Comparison of ENCODE assay signal across 22 cellular contexts in the genomic region with DNA sequence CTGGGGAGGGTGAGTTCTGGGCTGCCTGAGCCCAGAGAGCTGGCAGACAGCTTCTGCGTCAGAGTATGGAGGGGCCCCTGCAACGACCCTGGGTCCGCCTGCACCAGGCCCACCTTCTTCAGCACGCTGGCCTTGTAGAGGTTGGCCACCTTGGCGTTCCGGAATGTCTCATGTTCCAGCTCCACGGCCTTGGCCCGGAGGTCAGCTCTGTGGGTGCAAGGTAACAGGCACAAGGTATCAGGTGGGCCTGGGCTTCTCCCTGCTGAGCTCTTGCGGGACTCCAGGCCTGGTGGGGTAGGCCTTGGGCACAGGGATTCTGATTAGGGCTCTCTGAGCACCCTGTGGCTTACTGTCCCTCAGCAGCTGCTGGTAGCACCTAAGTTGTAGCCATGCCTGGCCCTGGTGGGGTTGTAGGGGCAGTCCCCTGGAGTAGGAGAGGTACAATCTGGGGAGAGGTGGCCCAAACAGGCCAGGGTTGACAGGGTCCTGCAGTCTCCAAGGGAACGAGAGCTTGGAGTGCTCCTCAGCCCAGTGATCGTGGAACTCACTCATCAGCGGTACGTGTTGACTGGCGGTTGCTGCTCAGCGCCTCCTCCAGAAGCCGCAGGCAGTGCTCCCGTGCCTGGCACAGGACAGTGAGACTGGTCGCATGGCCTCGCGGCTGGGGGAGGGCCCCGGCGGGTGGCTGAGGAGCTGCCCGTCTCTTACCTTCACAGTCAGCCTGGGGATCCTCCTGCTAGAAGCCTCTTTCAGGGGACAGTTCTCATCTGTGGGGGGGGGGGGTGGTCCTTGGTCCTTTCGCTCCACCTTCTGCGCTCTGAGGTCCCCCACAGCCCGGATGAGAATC. TPM values are rescaled to one million over a fixed set of nuclear protein-coding genes. Genes with fewer than 3 reads are reported as not detected.
DNase-seq lines count a peak whose midpoint lies in the region; ATAC-seq, FAIRE-seq and TF ChIP-seq lines count a peak whose summit lies in the region.
"Had no signal": no experiment of that assay in that cellular context is flagged by ENCODE, and none has a peak within 500 bp of the region (broad histone marks: within the 10 kb centered on the region; RNA-seq: fewer than 3 reads in every experiment).

No MANE protein-coding gene starts in this region.

- H3K9me1 ChIP-seq in IMR-90 (ENCODE audit: insufficient read depth, low read length), result no peaks in the 10 kb centered on the region

- no peak overlapping the region for H2AK5ac ChIP-seq in IMR-90 (ENCODE audit: low read depth, low read length)

- peaks cover 0 to 3% of the 10 kb centered on the region in 2 experiments; a peak in 1 of 4 replicates for H3K79me1 ChIP-seq in IMR-90 (ENCODE audit: low read depth in 1 of 2, low read length in 2 of 2)

- H3K4me3 ChIP-seq in IMR-90 (ENCODE audit: insufficient read depth, low read depth, low read length), result no peak overlapping the region
- no peak overlapping the region for H3K4me3 ChIP-seq in HepG2 (replicated peaks in 1 of 3; ENCODE audit: insufficient read depth in 1 of 3, low read depth in 2 of 3, low read length in 3 of 3)
- H3K4me3 ChIP-seq: A549, HAP-1 had no signal

- no peak for TF ChIP-seq POLR2A in IMR-90 (IDR thresholded peaks at IDR 0.05; ENCODE audit: low read depth, low read length)
- TF ChIP-seq POLR2A in HepG2 (IDR thresholded peaks at IDR 0.05; ENCODE audit: insufficient read depth in 1 of 2, low read depth in 2 of 2, low read length in 2 of 2), result no peak

- TF ChIP-seq EP300 in HepG2 (IDR thresholded peaks at IDR 0.05; ENCODE audit: low read depth in 2 of 2, low read length in 2 of 2) (no peak), HepG2 (CRISPR knock-in tag; IDR thresholded peaks at IDR 0.05; ENCODE audit: borderline replicate concordance) (no peak)

- H3K9ac ChIP-seq in IMR-90 (ENCODE audit: low read depth, low read length), result no peak overlapping the region
- no peak overlapping the region for H3K9ac ChIP-seq in HepG2 (ENCODE audit: insufficient read depth, low read depth, low read length)
- H3K9ac ChIP-seq: KMS-11 had no signal

- no peak overlapping the region for H4K5ac ChIP-seq in IMR-90 (ENCODE audit: low read depth, low read length)

- H4K8ac ChIP-seq in IMR-90 (ENCODE audit: low read depth in 2 of 2, low read length in 2 of 2), result no peak overlapping the region

- H3K36me3 Mint-ChIP-seq in stimulated activated naive B cell treated with anti-CD40 and anti-IgM and Interleukin-4, amounts not matched to agents 10 μg/mL and 1 μg/mL and 100 μg/mL, for 72 hours, result peaks cover 16 to 27% of the 10 kb centered on the region in 2 donors
- H3K36me3 Mint-ChIP-seq in activated T-helper 2 cell treated with anti-CD3 and anti-CD28 coated beads, Interferon-gamma antibody, Interleukin-2, Interleukin-4, amounts not matched to agents 10 μg/mL and 5 μg/mL and 100 μg/mL, durations not matched to agents 14 hours and 24 hours and 36 hours (ENCODE audit: low read depth), result no peaks in the 10 kb centered on the region

- no peak overlapping the region for H2BK120ac ChIP-seq in IMR-90 (ENCODE audit: low read depth, low read length)

- H3K4me3 Mint-ChIP-seq in stimulated activated naive B cell treated with anti-CD40 and anti-IgM and Interleukin-4, amounts not matched to agents 10 μg/mL and 1 μg/mL and 100 μg/mL, for 72 hours, result no peak overlapping the region
- no peak overlapping the region for H3K4me3 Mint-ChIP-seq in activated T-helper 2 cell treated with anti-CD3 and anti-CD28 coated beads, Interferon-gamma antibody, Interleukin-2, Interleukin-4, amounts not matched to agents 10 μg/mL and 5 μg/mL and 100 μg/mL, durations not matched to agents 14 hours and 24 hours and 36 hours (ENCODE audit: low read depth)
- H3K4me3 Mint-ChIP-seq: CD8-positive, alpha-beta T cell had no signal

- no peaks in the 10 kb centered on the region for H3K79me2 ChIP-seq in HepG2 (ENCODE audit: insufficient read depth, low read length)

- no peak overlapping the region for H2BK15ac ChIP-seq in IMR-90 (ENCODE audit: low read depth, low read length)

- H3K9me3 Mint-ChIP-seq in stimulated activated naive B cell treated with anti-CD40 and anti-IgM and Interleukin-4, amounts not matched to agents 10 μg/mL and 1 μg/mL and 100 μg/mL, for 72 hours, result no peaks in the 10 kb centered on the region
- H3K9me3 Mint-ChIP-seq in activated T-helper 2 cell treated with anti-CD3 and anti-CD28 coated beads, Interferon-gamma antibody, Interleukin-2, Interleukin-4, amounts not matched to agents 10 μg/mL and 5 μg/mL and 100 μg/mL, durations not matched to agents 14 hours and 24 hours and 36 hours, result no peaks in the 10 kb centered on the region
- H3K9me3 Mint-ChIP-seq: CD8-positive, alpha-beta T cell had no signal

- H4K91ac ChIP-seq in IMR-90 (ENCODE audit: insufficient read depth, low read depth, low read length), result no peak overlapping the region

- no peak for TF ChIP-seq CTCF in IMR-90 (conservative IDR thresholded peaks at IDR 0.05; ENCODE audit: low read depth, low read length)
- no peak for TF ChIP-seq CTCF in HepG2 (CRISPR knock-in tag; IDR thresholded peaks at IDR 0.05)

- H3K27ac ChIP-seq in IMR-90 (ENCODE audit: insufficient read depth, low read length) (no peak overlapping the region), HepG2 (ENCODE audit: extremely low read length, insufficient read depth, low read length) (no peak overlapping the region)
- H3K27ac ChIP-seq: A549, C4-2B, KMS-11 had no signal

- FAIRE-seq in HepG2 (lab: Jason Lieb, UNC), result no peak
- FAIRE-seq: A549, G401.6 had no signal

- CTCF ChIA-PET in IMR-90 (lab: Yijun Ruan, JAX) (no interaction called here), HepG2 (lab: Yijun Ruan, JAX; ENCODE audit: low intra/inter-chr PET ratio, low total read pairs) (interaction anchor here (5.1 kb wide), 1 partner anchor 118 kb away, joined by 102 read pairs; no protein-coding TSS in a partner anchor)

- no peak overlapping the region for H3K23ac ChIP-seq in IMR-90 (ENCODE audit: low read depth, low read length)

- H3K27me3 Mint-ChIP-seq in stimulated activated naive B cell treated with anti-CD40 and anti-IgM and Interleukin-4, amounts not matched to agents 10 μg/mL and 1 μg/mL and 100 μg/mL, for 72 hours, result no peaks in the 10 kb centered on the region
- H3K27me3 Mint-ChIP-seq in activated T-helper 2 cell treated with anti-CD3 and anti-CD28 coated beads, Interferon-gamma antibody, Interleukin-2, Interleukin-4, amounts not matched to agents 10 μg/mL and 5 μg/mL and 100 μg/mL, durations not matched to agents 14 hours and 24 hours and 36 hours (ENCODE audit: low read depth), result no peaks in the 10 kb centered on the region

- no peak overlapping the region for H3K14ac ChIP-seq in IMR-90 (replicated peaks; ENCODE audit: low read depth, low read length)

- TF ChIP-seq RAD21 in IMR-90 (IDR thresholded peaks at IDR 0.05; ENCODE audit: low read length) (no peak), HepG2 (CRISPR knock-in tag; IDR thresholded peaks at IDR 0.05) (no peak)

- intact Hi-C loops in IMR-90 (cut with micrococcal nuclease), result loop anchor here (1.0 to 5.0 kb wide), 2 partner anchors 41 to 113 kb away; partner anchors contain the start of genes CASKIN2 and TSEN54
- intact Hi-C loops in HepG2 (cut with micrococcal nuclease; ENCODE audit: unreplicated experiment), result no loop called here
- intact Hi-C loops in activated T-helper 2 cell treated with anti-CD3 and anti-CD28 coated beads, Interferon-gamma antibody, Interleukin-2, Interleukin-4, amounts not matched to agents 10 μg/mL and 5 μg/mL and 100 μg/mL, durations not matched to agents 14 hours and 24 hours and 36 hours (cut with micrococcal nuclease), result no loop called here

- no peak overlapping the region for H2BK5ac ChIP-seq in IMR-90 (ENCODE audit: low read depth, low read length, poor library complexity, severe bottlenecking)

- peaks cover 11 to 34% of the 10 kb centered on the region in 2 donors for H3K4me1 Mint-ChIP-seq in stimulated activated naive B cell treated with anti-CD40 and anti-IgM and Interleukin-4, amounts not matched to agents 10 μg/mL and 1 μg/mL and 100 μg/mL, for 72 hours
- peaks cover 2% of the 10 kb centered on the region for H3K4me1 Mint-ChIP-seq in activated T-helper 2 cell treated with anti-CD3 and anti-CD28 coated beads, Interferon-gamma antibody, Interleukin-2, Interleukin-4, amounts not matched to agents 10 μg/mL and 5 μg/mL and 100 μg/mL, durations not matched to agents 14 hours and 24 hours and 36 hours (ENCODE audit: low read depth)

- H4K20me1 ChIP-seq in IMR-90 (ENCODE audit: insufficient read depth, low read length) (peaks cover 9% of the 10 kb centered on the region), HepG2 (ENCODE audit: insufficient read depth, low read length) (peaks cover 4% of the 10 kb centered on the region; the same call in 1 of the 2 replicates)

- no peak overlapping the region for H2BK20ac ChIP-seq in IMR-90 (ENCODE audit: low read depth, low read length)

- H3K4ac ChIP-seq in IMR-90 (ENCODE audit: low read depth, low read length), result no peak overlapping the region

- no peak overlapping the region for H2AFZ ChIP-seq in IMR-90 (replicated peaks; ENCODE audit: low read length, poor library complexity)
- H2AFZ ChIP-seq in HepG2 (ENCODE audit: low read length), result no peak overlapping the region

- no peak for DNase-seq in IMR-90
- no peak for DNase-seq in HepG2 (ENCODE audit: low spot score)
- DNase-seq in stimulated activated naive B cell treated with anti-CD40 and anti-IgM and Interleukin-4, amounts not matched to agents 10 μg/mL and 1 μg/mL and 100 μg/mL, for 72 hours, result no peak
- DNase-seq in activated T-helper 2 cell treated with anti-CD3 and anti-CD28 coated beads, Interferon-gamma antibody, Interleukin-2, Interleukin-4, amounts not matched to agents 10 μg/mL and 5 μg/mL and 100 μg/mL, durations not matched to agents 14 hours and 24 hours and 36 hours (ENCODE audit: low spot score), result no peak
- DNase-seq in GM19238 (ENCODE audit: insufficient read length, low spot score), result no peak
- DNase-seq: Caco-2; CD8-positive, alpha-beta T cell; GOT3; MM.1S; NCI-H1048; NCI-H1417; NCI-H1694 treated with DMSO at 0.1 percent for 48 hours; NCI-H2081; NCI-H2227 treated with DMSO at 0.1 percent for 48 hours; NCI-H69; RPMI8226; SHP77 had no signal

- H3K9me3 ChIP-seq in IMR-90 (ENCODE audit: control insufficient read depth, insufficient read depth, low read length) (no peaks in the 10 kb centered on the region), HepG2 (ENCODE audit: low read length) (no peaks in the 10 kb centered on the region)
- H3K9me3 ChIP-seq: A549, Caco-2, HAP-1 had no signal

- dilution Hi-C loops in IMR-90 (cut with HindIII; ENCODE audit: low sequenced_read_pairs, unreplicated experiment), result no loop called here

- BruUV-seq in IMR-90 (replicated peaks; lab: Mats Ljungman, UMichigan), result no TSS peak
- no TSS peak for BruUV-seq in HepG2 (replicated peaks; lab: Mats Ljungman, UMichigan)

- H3K36me3 ChIP-seq in IMR-90 (ENCODE audit: control insufficient read depth, insufficient read depth, low read length) (peaks cover 8% of the 10 kb centered on the region; the same call in 1 of the 2 replicates), HepG2 (replicated peaks in 1 of 2; ENCODE audit: control insufficient read depth in 1 of 2, insufficient read depth in 2 of 2, low read length in 2 of 2) (peaks cover 19 to 24% of the 10 kb centered on the region in 2 experiments; a peak in 4 of 5 replicates)

- H3K18ac ChIP-seq in IMR-90 (ENCODE audit: low read depth, low read length), result no peak overlapping the region

- H3K4me1 ChIP-seq in IMR-90 (ENCODE audit: control insufficient read depth, insufficient read depth, low read length) (peaks cover 15% of the 10 kb centered on the region), HepG2 (ENCODE audit: insufficient read depth, low read length) (peaks cover 19% of the 10 kb centered on the region)

- H3K4me2 ChIP-seq in IMR-90 (ENCODE audit: low read depth, low read length), result no peak overlapping the region
- no peak overlapping the region for H3K4me2 ChIP-seq in HepG2 (ENCODE audit: low read depth, low read length)
- H3K4me2 ChIP-seq: A549, KMS-11 had no signal

- peak overlapping the region; percentile 16 for H2AK9ac ChIP-seq in IMR-90 (replicated peaks; ENCODE audit: low read depth, low read length, poor library complexity)

- no peak overlapping the region for H3K56ac ChIP-seq in IMR-90 (ENCODE audit: extremely low read depth, insufficient read depth, low read length)

- ATAC-seq in IMR-90 (ENCODE audit: low read depth) (no peak), HepG2 (no peak)
- no peak for ATAC-seq in stimulated activated naive B cell treated with anti-CD40 and anti-IgM and Interleukin-4, amounts not matched to agents 10 μg/mL and 1 μg/mL and 100 μg/mL, for 72 hours (replicated peaks)
- ATAC-seq: A549; CD8-positive, alpha-beta T cell had no signal

- H3K27me3 ChIP-seq in IMR-90 (ENCODE audit: control insufficient read depth, insufficient read depth, low read length) (no peaks in the 10 kb centered on the region), HepG2 (ENCODE audit: control insufficient read depth in 1 of 2, insufficient read depth in 2 of 2, low read length in 2 of 2) (no peaks in the 10 kb centered on the region)

- POLR2A ChIA-PET in IMR-90 (lab: Charles Lee; ENCODE audit: unreplicated experiment), result no interaction called here
- POLR2A ChIA-PET in HepG2 (lab: Yijun Ruan, JAX), result interaction anchor here (0.6 to 0.9 kb wide), 3 partner anchors 13 to 114 kb away, joined by 3 to 4 read pairs (median 4); partner anchors contain the start of gene TSEN54

- peak overlapping the region; percentile 38 for H3K27ac Mint-ChIP-seq in stimulated activated naive B cell treated with anti-CD40 and anti-IgM and Interleukin-4, amounts not matched to agents 10 μg/mL and 1 μg/mL and 100 μg/mL, for 72 hours
- H3K27ac Mint-ChIP-seq in activated T-helper 2 cell treated with anti-CD3 and anti-CD28 coated beads, Interferon-gamma antibody, Interleukin-2, Interleukin-4, amounts not matched to agents 10 μg/mL and 5 μg/mL and 100 μg/mL, durations not matched to agents 14 hours and 24 hours and 36 hours, result no peak overlapping the region
- H3K27ac Mint-ChIP-seq: CD8-positive, alpha-beta T cell had no signal

- 94% methylated on average over 8 of the region's 26 CpGs; no CpG with 5 or more reads in 1 of the 2 experiments for WGBS in IMR-90 (ENCODE audit: extremely low coverage in 2 of 2, insufficient read length in 1 of 2), 2 experiments
- 99% methylated on average over 8 of the region's 26 CpGs for WGBS in HepG2 (ENCODE audit: low lambda C conversion rate)

- in situ Hi-C loops in IMR-90 (cut with MboI; ENCODE audit: low sequenced_read_pairs) (loop anchor here (5.0 kb wide), 1 partner anchor 117 kb away; no protein-coding TSS in a partner anchor), HepG2 (cut with HindIII; ENCODE audit: extremely low pct_ligation_motif_present, low pct_unique_long_range_greater_than_20kb) (no loop called here)

RNA-seq across cellular contexts. Expression of gene SMIM5, which starts 2.9 kb away (rescaled TPM):
- total RNA-seq in IMR-90 (2012; rRNA removed) (not detected in 2 replicates), HepG2 (2016; rRNA removed; fragmentation: Illumina TruSeq; extraction: Trizol) (not detected in 2 replicates)
- polyA plus RNA-seq in IMR-90 (2012; rRNA removed) (0.14 TPM in 1 of 2 replicates, not detected in the other), HepG2 (2011; rRNA removed) (0.05 TPM in 1 of 2 replicates, not detected in the other)
- polyA plus RNA-seq in IMR-90 (2012; cell fraction: cytosol; rRNA removed), result 0.08 and 0.15 TPM in 2 replicates
- polyA plus RNA-seq in IMR-90 (2012; cell fraction: nucleus; rRNA removed; ENCODE audit: low replicate concordance), result 0.15 TPM in 1 of 2 replicates, not detected in the other
- total RNA-seq in HepG2 (2016; cell fraction: cytosol; rRNA removed; fragmentation: Illumina TruSeq; extraction: Trizol; ENCODE audit: low read depth), result not detected in 2 replicates
- 0.09 TPM in 1 of 2 replicates, not detected in the other for total RNA-seq in HepG2 (2016; cell fraction: insoluble cytoplasmic fraction; rRNA removed; fragmentation: Illumina TruSeq; extraction: Trizol)
- not detected in 2 replicates for total RNA-seq in HepG2 (2016; cell fraction: membrane; rRNA removed; fragmentation: Illumina TruSeq; extraction: Trizol)
- not detected in 2 replicates for total RNA-seq in HepG2 (2016; cell fraction: nucleus; rRNA removed; fragmentation: Illumina TruSeq; extraction: Trizol)
- 0.05 TPM in 1 of 2 replicates, not detected in the other for polyA plus RNA-seq in HepG2 (2011; cell fraction: cytosol; rRNA removed)
- polyA plus RNA-seq in HepG2 (2011; cell fraction: nucleus; rRNA removed), result 0.35 and 0.80 TPM in 2 replicates
- polyA plus RNA-seq in HepG2 (2012), result 0.20 and 0.48 TPM in 2 replicates
- polyA plus RNA-seq in HepG2 (2016; cell fraction: cytosol; fragmentation: Illumina TruSeq; extraction: Trizol; ENCODE audit: low read depth), result not detected in 2 replicates
- 0.14 TPM in 1 of 2 replicates, not detected in the other for polyA plus RNA-seq in HepG2 (2016; cell fraction: insoluble cytoplasmic fraction; fragmentation: Illumina TruSeq; extraction: Trizol; ENCODE audit: low read depth)
- polyA plus RNA-seq in HepG2 (2016; cell fraction: membrane; fragmentation: Illumina TruSeq; extraction: Trizol; ENCODE audit: low read depth), result not detected in 2 replicates
- not detected in 2 replicates for polyA plus RNA-seq in HepG2 (2016; cell fraction: nucleus; fragmentation: Illumina TruSeq; extraction: Trizol; ENCODE audit: insufficient read depth, low read depth)
- polyA minus RNA-seq in HepG2 (2011; rRNA and poly(A)+ RNA removed; ENCODE audit: low replicate concordance), result not detected in 2 replicates
- polyA minus RNA-seq in HepG2 (2011; cell fraction: cytosol; rRNA and poly(A)+ RNA removed), result not detected in 2 replicates
- 0.26 TPM in 1 of 2 replicates, not detected in the other for polyA minus RNA-seq in HepG2 (2011; cell fraction: nucleus; rRNA and poly(A)+ RNA removed)
- total RNA-seq in activated T-helper 2 cell treated with anti-CD3 and anti-CD28 coated beads, Interferon-gamma antibody, Interleukin-2, Interleukin-4, amounts not matched to agents 10 μg/mL and 5 μg/mL and 100 μg/mL, durations not matched to agents 14 hours and 24 hours and 36 hours, result 0.09 and 0.16 TPM in 2 replicates

RNA-seq across cellular contexts. Expression of gene RECQL5, which starts 36.7 kb away (rescaled TPM):
- total RNA-seq in IMR-90 (2012; rRNA removed), result 7.3 and 8.6 TPM in 2 replicates
- polyA plus RNA-seq in IMR-90 (2012; rRNA removed), result 17.4 and 23.7 TPM in 2 replicates
- 6.6 and 9.2 TPM in 2 replicates for polyA plus RNA-seq in IMR-90 (2012; cell fraction: cytosol; rRNA removed)
- 100 and 134 TPM in 2 replicates for polyA plus RNA-seq in IMR-90 (2012; cell fraction: nucleus; rRNA removed; ENCODE audit: low replicate concordance)
- 17.8 and 32.0 TPM in 2 replicates for total RNA-seq in HepG2 (2016; rRNA removed; fragmentation: Illumina TruSeq; extraction: Trizol)
- total RNA-seq in HepG2 (2016; cell fraction: cytosol; rRNA removed; fragmentation: Illumina TruSeq; extraction: Trizol; ENCODE audit: low read depth), result 38.8 and 39.2 TPM in 2 replicates
- 17.8 and 31.1 TPM in 2 replicates for total RNA-seq in HepG2 (2016; cell fraction: insoluble cytoplasmic fraction; rRNA removed; fragmentation: Illumina TruSeq; extraction: Trizol)
- total RNA-seq in HepG2 (2016; cell fraction: membrane; rRNA removed; fragmentation: Illumina TruSeq; extraction: Trizol), result 9.2 and 11.3 TPM in 2 replicates
- 41.9 and 45.5 TPM in 2 replicates for total RNA-seq in HepG2 (2016; cell fraction: nucleus; rRNA removed; fragmentation: Illumina TruSeq; extraction: Trizol)
- 27.7 and 33.4 TPM in 2 replicates for polyA plus RNA-seq in HepG2 (2011; rRNA removed)
- 8.7 and 11.9 TPM in 2 replicates for polyA plus RNA-seq in HepG2 (2011; cell fraction: cytosol; rRNA removed)
- polyA plus RNA-seq in HepG2 (2011; cell fraction: nucleus; rRNA removed), result 256 and 300 TPM in 2 replicates
- 38.2 and 41.9 TPM in 2 replicates for polyA plus RNA-seq in HepG2 (2012)
- 1.7 and 1.9 TPM in 2 replicates for polyA plus RNA-seq in HepG2 (2016; cell fraction: cytosol; fragmentation: Illumina TruSeq; extraction: Trizol; ENCODE audit: low read depth)
- polyA plus RNA-seq in HepG2 (2016; cell fraction: insoluble cytoplasmic fraction; fragmentation: Illumina TruSeq; extraction: Trizol; ENCODE audit: low read depth), result 12.2 and 17.3 TPM in 2 replicates
- polyA plus RNA-seq in HepG2 (2016; cell fraction: membrane; fragmentation: Illumina TruSeq; extraction: Trizol; ENCODE audit: low read depth), result 3.6 and 4.1 TPM in 2 replicates
- 112 and 116 TPM in 2 replicates for polyA plus RNA-seq in HepG2 (2016; cell fraction: nucleus; fragmentation: Illumina TruSeq; extraction: Trizol; ENCODE audit: insufficient read depth, low read depth)
- 51.0 and 71.9 TPM in 2 replicates for polyA minus RNA-seq in HepG2 (2011; rRNA and poly(A)+ RNA removed; ENCODE audit: low replicate concordance)
- 15.1 and 15.3 TPM in 2 replicates for polyA minus RNA-seq in HepG2 (2011; cell fraction: cytosol; rRNA and poly(A)+ RNA removed)
- 69.1 and 72.6 TPM in 2 replicates for polyA minus RNA-seq in HepG2 (2011; cell fraction: nucleus; rRNA and poly(A)+ RNA removed)
- total RNA-seq in activated T-helper 2 cell treated with anti-CD3 and anti-CD28 coated beads, Interferon-gamma antibody, Interleukin-2, Interleukin-4, amounts not matched to agents 10 μg/mL and 5 μg/mL and 100 μg/mL, durations not matched to agents 14 hours and 24 hours and 36 hours, result 30.8 and 33.3 TPM in 2 replicates

RNA-seq across cellular contexts. Expression of gene SAP30BP, which starts 36.8 kb away (rescaled TPM):
- total RNA-seq in IMR-90 (2012; rRNA removed) (70.4 and 82.5 TPM in 2 replicates), HepG2 (2016; rRNA removed; fragmentation: Illumina TruSeq; extraction: Trizol) (99.4 and 109 TPM in 2 replicates)
- polyA plus RNA-seq in IMR-90 (2012; rRNA removed) (134 and 139 TPM in 2 replicates), HepG2 (2011; rRNA removed) (67.7 and 80.1 TPM in 2 replicates)
- polyA plus RNA-seq in IMR-90 (2012; cell fraction: cytosol; rRNA removed), result 55.1 and 61.0 TPM in 2 replicates
- polyA plus RNA-seq in IMR-90 (2012; cell fraction: nucleus; rRNA removed; ENCODE audit: low replicate concordance), result 237 and 250 TPM in 2 replicates
- 35.7 and 41.2 TPM in 2 replicates for total RNA-seq in HepG2 (2016; cell fraction: cytosol; rRNA removed; fragmentation: Illumina TruSeq; extraction: Trizol; ENCODE audit: low read depth)
- total RNA-seq in HepG2 (2016; cell fraction: insoluble cytoplasmic fraction; rRNA removed; fragmentation: Illumina TruSeq; extraction: Trizol), result 105 and 112 TPM in 2 replicates
- 35.1 and 45.2 TPM in 2 replicates for total RNA-seq in HepG2 (2016; cell fraction: membrane; rRNA removed; fragmentation: Illumina TruSeq; extraction: Trizol)
- 76.4 and 82.2 TPM in 2 replicates for total RNA-seq in HepG2 (2016; cell fraction: nucleus; rRNA removed; fragmentation: Illumina TruSeq; extraction: Trizol)
- 59.4 and 67.4 TPM in 2 replicates for polyA plus RNA-seq in HepG2 (2011; cell fraction: cytosol; rRNA removed)
- 191 and 218 TPM in 2 replicates for polyA plus RNA-seq in HepG2 (2011; cell fraction: nucleus; rRNA removed)
- polyA plus RNA-seq in HepG2 (2012), result 57.3 and 65.0 TPM in 2 replicates
- 20.2 and 20.5 TPM in 2 replicates for polyA plus RNA-seq in HepG2 (2016; cell fraction: cytosol; fragmentation: Illumina TruSeq; extraction: Trizol; ENCODE audit: low read depth)
- 110 and 119 TPM in 2 replicates for polyA plus RNA-seq in HepG2 (2016; cell fraction: insoluble cytoplasmic fraction; fragmentation: Illumina TruSeq; extraction: Trizol; ENCODE audit: low read depth)
- polyA plus RNA-seq in HepG2 (2016; cell fraction: membrane; fragmentation: Illumina TruSeq; extraction: Trizol; ENCODE audit: low read depth), result 27.8 and 32.7 TPM in 2 replicates
- polyA plus RNA-seq in HepG2 (2016; cell fraction: nucleus; fragmentation: Illumina TruSeq; extraction: Trizol; ENCODE audit: insufficient read depth, low read depth), result 131 and 143 TPM in 2 replicates
- polyA minus RNA-seq in HepG2 (2011; rRNA and poly(A)+ RNA removed; ENCODE audit: low replicate concordance), result 42.3 and 45.2 TPM in 2 replicates
- 17.6 and 28.8 TPM in 2 replicates for polyA minus RNA-seq in HepG2 (2011; cell fraction: cytosol; rRNA and poly(A)+ RNA removed)
- 90.4 and 101 TPM in 2 replicates for polyA minus RNA-seq in HepG2 (2011; cell fraction: nucleus; rRNA and poly(A)+ RNA removed)
- total RNA-seq in activated T-helper 2 cell treated with anti-CD3 and anti-CD28 coated beads, Interferon-gamma antibody, Interleukin-2, Interleukin-4, amounts not matched to agents 10 μg/mL and 5 μg/mL and 100 μg/mL, durations not matched to agents 14 hours and 24 hours and 36 hours, result 97.6 and 101 TPM in 2 replicates

RNA-seq across cellular contexts. Expression of gene MYO15B, which starts 42.7 kb away (rescaled TPM):
- total RNA-seq in IMR-90 (2012; rRNA removed) (0.18 TPM in 1 of 2 replicates, not detected in the other), HepG2 (2016; rRNA removed; fragmentation: Illumina TruSeq; extraction: Trizol) (1.9 and 2.8 TPM in 2 replicates)
- polyA plus RNA-seq in IMR-90 (2012; rRNA removed) (0.43 and 0.65 TPM in 2 replicates), HepG2 (2011; rRNA removed) (8.1 and 11.2 TPM in 2 replicates)
- polyA plus RNA-seq in IMR-90 (2012; cell fraction: cytosol; rRNA removed), result 0.06 and 0.22 TPM in 2 replicates
- 6.8 and 8.7 TPM in 2 replicates for polyA plus RNA-seq in IMR-90 (2012; cell fraction: nucleus; rRNA removed; ENCODE audit: low replicate concordance)
- total RNA-seq in HepG2 (2016; cell fraction: cytosol; rRNA removed; fragmentation: Illumina TruSeq; extraction: Trizol; ENCODE audit: low read depth), result 0.61 and 0.79 TPM in 2 replicates
- 1.1 and 2.7 TPM in 2 replicates for total RNA-seq in HepG2 (2016; cell fraction: insoluble cytoplasmic fraction; rRNA removed; fragmentation: Illumina TruSeq; extraction: Trizol)
- total RNA-seq in HepG2 (2016; cell fraction: membrane; rRNA removed; fragmentation: Illumina TruSeq; extraction: Trizol), result 0.83 and 1.2 TPM in 2 replicates
- total RNA-seq in HepG2 (2016; cell fraction: nucleus; rRNA removed; fragmentation: Illumina TruSeq; extraction: Trizol), result 3.0 and 3.8 TPM in 2 replicates
- 1.6 and 2.5 TPM in 2 replicates for polyA plus RNA-seq in HepG2 (2011; cell fraction: cytosol; rRNA removed)
- polyA plus RNA-seq in HepG2 (2011; cell fraction: nucleus; rRNA removed), result 122 and 144 TPM in 2 replicates
- 9.5 and 12.7 TPM in 2 replicates for polyA plus RNA-seq in HepG2 (2012)
- 0.53 and 1.00 TPM in 2 replicates for polyA plus RNA-seq in HepG2 (2016; cell fraction: cytosol; fragmentation: Illumina TruSeq; extraction: Trizol; ENCODE audit: low read depth)
- 0.63 and 1.4 TPM in 2 replicates for polyA plus RNA-seq in HepG2 (2016; cell fraction: insoluble cytoplasmic fraction; fragmentation: Illumina TruSeq; extraction: Trizol; ENCODE audit: low read depth)
- 0.49 and 0.86 TPM in 2 replicates for polyA plus RNA-seq in HepG2 (2016; cell fraction: membrane; fragmentation: Illumina TruSeq; extraction: Trizol; ENCODE audit: low read depth)
- polyA plus RNA-seq in HepG2 (2016; cell fraction: nucleus; fragmentation: Illumina TruSeq; extraction: Trizol; ENCODE audit: insufficient read depth, low read depth), result 12.0 and 13.6 TPM in 2 replicates
- polyA minus RNA-seq in HepG2 (2011; rRNA and poly(A)+ RNA removed; ENCODE audit: low replicate concordance), result 7.2 and 13.2 TPM in 2 replicates
- 3.0 and 6.8 TPM in 2 replicates for polyA minus RNA-seq in HepG2 (2011; cell fraction: cytosol; rRNA and poly(A)+ RNA removed)
- 16.5 and 25.7 TPM in 2 replicates for polyA minus RNA-seq in HepG2 (2011; cell fraction: nucleus; rRNA and poly(A)+ RNA removed)
- total RNA-seq in activated T-helper 2 cell treated with anti-CD3 and anti-CD28 coated beads, Interferon-gamma antibody, Interleukin-2, Interleukin-4, amounts not matched to agents 10 μg/mL and 5 μg/mL and 100 μg/mL, durations not matched to agents 14 hours and 24 hours and 36 hours, result 33.9 and 34.8 TPM in 2 replicates
